Comparison of ENCODE assay signal across 17 cellular contexts in the genomic region with DNA sequence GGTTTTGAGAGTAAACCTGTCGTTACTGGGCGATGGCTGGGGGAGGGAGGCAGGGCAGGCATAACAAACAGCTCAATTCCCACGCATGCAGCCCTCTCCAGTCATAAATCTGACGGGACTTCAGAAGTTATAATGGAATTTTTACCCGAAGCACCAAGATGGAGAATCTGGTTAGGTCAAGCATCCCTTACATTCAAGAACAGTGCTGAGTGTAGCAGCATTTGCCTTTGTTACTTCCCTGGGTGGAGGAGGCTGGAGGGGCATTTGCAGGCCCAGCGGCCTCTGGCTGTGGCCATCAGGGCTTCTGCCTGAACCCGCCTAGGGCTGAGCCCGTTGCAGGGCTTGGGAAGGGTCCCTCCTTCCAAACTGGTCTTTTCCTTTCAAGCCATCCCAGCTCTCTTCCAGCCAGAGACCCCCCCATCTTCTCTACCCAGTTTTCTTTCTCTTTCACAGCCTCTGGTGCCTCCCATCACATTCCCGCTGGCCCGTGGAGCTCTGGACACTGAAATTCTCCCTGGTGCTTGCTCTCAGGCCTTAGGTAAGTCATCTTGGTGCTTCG.
"Had no signal": no experiment of that assay in that cellular context is flagged by ENCODE, and none has a peak within 500 bp of the region (broad histone marks: within the 10 kb centered on the region; RNA-seq: fewer than 3 reads in every experiment).

No MANE protein-coding gene starts in this region.

- H3K36me3 ChIP-seq: ovary had no signal

- H3K27me3 ChIP-seq: heart right ventricle, ovary, tibial artery had no signal

- H3K4me2 ChIP-seq: smooth muscle cell had no signal

- H3K27ac ChIP-seq: coronary artery, heart right ventricle, ovary, tibial artery had no signal

- H3K9me3 ChIP-seq: heart right ventricle, ovary, tibial artery had no signal

- H3K4me3 ChIP-seq: coronary artery, heart right ventricle, lung, ovary, smooth muscle cell, tibial artery had no signal

- ATAC-seq: esophagus mucosa; heart right ventricle; left ventricle myocardium superior; right cardiac atrium; stimulated activated effector memory CD8-positive, alpha-beta T cell treated with anti-CD3 and anti-CD28 coated beads, Interleukin-12 subunit alpha, Interleukin-12 subunit beta, amount 100 ng/mL, for 72 hours had no signal

- DNase-seq: caudate nucleus; effector CD4-positive, alpha-beta T cell; heart right ventricle; hypothalamus; left ventricle myocardium superior; naive B cell; nucleus accumbens; ovary; right cardiac atrium; stimulated activated CD4-positive, alpha-beta T cell treated with anti-CD3 and anti-CD28 coated beads, Interleukin-4, amount 100 ng/mL, for 1 hour; stimulated activated CD8-positive, alpha-beta memory T cell treated with anti-CD3 and anti-CD28 coated beads, Interleukin-4, amount 100 ng/mL, for 48 hours had no signal
